ENCODE assay signal across 9 cellular contexts in the genomic region with DNA sequence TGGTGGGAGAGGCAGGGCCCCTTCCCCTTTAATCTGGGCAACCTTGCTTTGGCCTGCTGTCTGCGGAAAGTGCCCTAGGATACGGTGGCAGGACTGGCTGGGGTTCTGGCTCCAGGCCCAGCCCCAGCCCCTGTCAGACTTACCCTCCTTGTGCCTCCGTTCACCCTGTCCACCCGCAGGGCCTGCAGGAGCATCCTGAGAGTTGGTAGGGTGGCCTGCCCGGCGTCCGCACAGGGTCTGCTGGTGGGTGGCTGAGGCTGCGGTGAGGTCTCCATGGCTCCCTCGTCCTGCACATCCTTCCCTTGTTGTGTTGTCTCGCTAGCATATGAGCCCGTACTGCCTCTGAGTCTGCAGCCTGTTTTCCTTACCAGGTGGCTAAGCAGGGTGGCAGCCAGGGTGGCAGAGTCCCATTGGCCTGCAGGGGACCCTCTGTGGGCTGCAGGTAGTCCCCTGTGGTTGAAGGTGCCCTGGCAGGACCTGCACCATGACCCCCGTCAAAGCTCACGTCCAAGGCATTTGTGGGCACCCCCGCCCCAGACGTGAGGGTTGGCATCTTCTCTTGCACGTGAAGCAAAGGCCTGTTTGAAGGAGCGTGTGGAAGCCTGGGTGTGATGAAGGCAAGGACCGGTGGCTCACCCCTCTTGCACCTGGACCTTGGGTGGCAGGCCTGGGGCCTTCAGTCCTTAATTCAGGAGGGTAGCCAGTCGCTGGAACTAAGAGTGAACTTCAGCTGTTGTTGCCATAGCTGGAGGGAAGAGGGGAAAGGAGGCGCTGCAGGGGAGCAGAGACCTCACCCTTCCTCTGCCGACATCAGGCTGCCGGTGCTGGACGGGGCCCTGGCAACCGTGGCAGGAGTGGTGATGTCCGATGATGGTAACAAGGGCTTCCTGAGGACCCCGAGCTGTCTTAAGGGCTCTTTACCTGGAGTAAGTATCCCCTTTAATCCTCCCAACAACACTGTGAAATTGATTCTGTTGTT.
DNase-seq lines count a peak whose midpoint lies in the region; ATAC-seq and TF ChIP-seq lines count a peak whose summit lies in the region.
"Had no signal": no experiment of that assay in that cellular context is flagged by ENCODE, and none has a peak within 500 bp of the region (broad histone marks: within the 10 kb centered on the region; RNA-seq: fewer than 3 reads in every experiment).

No MANE protein-coding gene starts in this region.

- H3K4me1 Mint-ChIP-seq in CD8-positive, alpha-beta memory T cell: peaks cover 76 to 98% (median 86%) of the 10 kb centered on the region in 3 donors
- peaks cover 84% of the 10 kb centered on the region for H3K4me1 Mint-ChIP-seq in dendritic cell treated with granulocyte-macrophage colony-stimulating factor and Interleukin-4, amounts not matched to agents 40 ng/mL and 50 ng/mL, for 4 days (ENCODE audit: low read depth)

- H3K9me3 ChIP-seq in CD8-positive, alpha-beta memory T cell (ENCODE audit: low read length): no peaks in the 10 kb centered on the region
- H3K9me3 ChIP-seq in osteoblast (ENCODE audit: low read depth, low read length): no peaks in the 10 kb centered on the region

- no peak overlapping the region for H2AFZ ChIP-seq in osteoblast (ENCODE audit: low read length)

- H4K20me1 ChIP-seq in osteoblast (ENCODE audit: insufficient read depth, low read length): peaks cover 74% of the 10 kb centered on the region

- H3K27me3 Mint-ChIP-seq in CD8-positive, alpha-beta memory T cell: no peaks in the 10 kb centered on the region
- H3K27me3 Mint-ChIP-seq in dendritic cell treated with granulocyte-macrophage colony-stimulating factor and Interleukin-4, amounts not matched to agents 40 ng/mL and 50 ng/mL, for 4 days: peaks cover 2% of the 10 kb centered on the region

- H3K27ac ChIP-seq in CD8-positive, alpha-beta memory T cell (ENCODE audit: low read depth, low read length): no peak overlapping the region
- H3K27ac ChIP-seq in RWPE1 (peak overlapping the region; percentile 70), osteoblast (ENCODE audit: low read depth, low read length) (peak overlapping the region; percentile 71)

- H3K9me3 Mint-ChIP-seq in CD8-positive, alpha-beta memory T cell: no peaks in the 10 kb centered on the region
- no peaks in the 10 kb centered on the region for H3K9me3 Mint-ChIP-seq in dendritic cell treated with granulocyte-macrophage colony-stimulating factor and Interleukin-4, amounts not matched to agents 40 ng/mL and 50 ng/mL, for 4 days

- peak overlapping the region; percentile 83 to 96 (median 91) for H3K27ac Mint-ChIP-seq in CD8-positive, alpha-beta memory T cell
- peak overlapping the region; percentile 39 for H3K27ac Mint-ChIP-seq in dendritic cell treated with granulocyte-macrophage colony-stimulating factor and Interleukin-4, amounts not matched to agents 40 ng/mL and 50 ng/mL, for 4 days

- no peaks in the 10 kb centered on the region for H3K27me3 ChIP-seq in CD8-positive, alpha-beta memory T cell (ENCODE audit: insufficient read depth, low read length, poor library complexity, severe bottlenecking)
- H3K27me3 ChIP-seq in osteoblast (ENCODE audit: insufficient read depth, low read length): no peaks in the 10 kb centered on the region

- H3K4me3 Mint-ChIP-seq in CD8-positive, alpha-beta memory T cell: peak overlapping the region; percentile 81 to 92 (median 86)
- no peak overlapping the region for H3K4me3 Mint-ChIP-seq in dendritic cell treated with granulocyte-macrophage colony-stimulating factor and Interleukin-4, amounts not matched to agents 40 ng/mL and 50 ng/mL, for 4 days

- TF ChIP-seq CTCF in RWPE1 (conservative IDR thresholded peaks at IDR 0.05; ENCODE audit: low read depth) (no peak), osteoblast (IDR thresholded peaks at IDR 0.05; ENCODE audit: extremely low read depth, low read depth, low read length) (no peak)

- DNase-seq in CD8-positive, alpha-beta memory T cell: peak in 1 of 5 donors; percentile 48
- DNase-seq in RWPE1 (ENCODE audit: low spot score) (no peak), osteoblast (ENCODE audit: insufficient read length, low spot score, missing footprints) (no peak), germinal center (ENCODE audit: low spot score) (no peak)
- DNase-seq: NCI-H2029 treated with DMSO at 0.1 percent for 48 hours had no signal

- POLR2A ChIA-PET in CD8-positive, alpha-beta memory T cell (lab: Charles Lee): interaction anchor here (0.6 to 2.6 kb wide), 4 partner anchors 11 to 31 kb away, joined by 3 to 8 read pairs (median 3); no protein-coding TSS in a partner anchor
- POLR2A ChIA-PET in RWPE1 (lab: Yijun Ruan, JAX; ENCODE audit: low non-redundant PET): no interaction called here

- intact Hi-C loops in dendritic cell treated with granulocyte-macrophage colony-stimulating factor and Interleukin-4, amounts not matched to agents 40 ng/mL and 50 ng/mL, for 4 days (cut with micrococcal nuclease): loop anchor here (5.0 kb wide), 1 partner anchor 38 kb away; no protein-coding TSS in a partner anchor

- peaks cover 96% of the 10 kb centered on the region for H3K79me2 ChIP-seq in osteoblast (ENCODE audit: insufficient read depth, low read length)

- ATAC-seq in GM19467 (IDR thresholded peaks at IDR 0.05; ENCODE audit: unreplicated experiment) (no peak), HG02571 (IDR thresholded peaks at IDR 0.05; ENCODE audit: unreplicated experiment) (no peak), HG03520 (IDR thresholded peaks at IDR 0.05; ENCODE audit: unreplicated experiment) (no peak)

- no peaks in the 10 kb centered on the region for H3K36me3 ChIP-seq in CD8-positive, alpha-beta memory T cell (ENCODE audit: insufficient read depth, low read length)
- peaks cover 13% of the 10 kb centered on the region for H3K36me3 ChIP-seq in osteoblast (ENCODE audit: insufficient read depth, low read length)

- peak overlapping the region; percentile 63 for H3K4me3 ChIP-seq in CD8-positive, alpha-beta memory T cell (ENCODE audit: low read length)
- H3K4me3 ChIP-seq in osteoblast (ENCODE audit: insufficient read depth, low read length): no peak overlapping the region

- peaks cover 0 to 24% (median 0%) of the 10 kb centered on the region in 3 donors for H3K36me3 Mint-ChIP-seq in CD8-positive, alpha-beta memory T cell
- peaks cover 52% of the 10 kb centered on the region for H3K36me3 Mint-ChIP-seq in dendritic cell treated with granulocyte-macrophage colony-stimulating factor and Interleukin-4, amounts not matched to agents 40 ng/mL and 50 ng/mL, for 4 days (ENCODE audit: low read depth)

- H3K4me1 ChIP-seq in CD8-positive, alpha-beta memory T cell (ENCODE audit: insufficient read depth, low read length): peaks cover 99% of the 10 kb centered on the region
- peaks cover 49% of the 10 kb centered on the region for H3K4me1 ChIP-seq in osteoblast (ENCODE audit: insufficient read depth, low read length)

- H3K4me2 ChIP-seq in osteoblast (ENCODE audit: insufficient read depth, low read length): peak overlapping the region; percentile 39

- CTCF ChIA-PET in CD8-positive, alpha-beta memory T cell (lab: Charles Lee): interaction anchor here (0.9 to 2.4 kb wide), 13 partner anchors 9 to 103 kb away, joined by 3 to 13 read pairs (median 4); no protein-coding TSS in a partner anchor
- CTCF ChIA-PET in RWPE1 (lab: Yijun Ruan, JAX): interaction anchor here (0.6 kb wide), 1 partner anchor 1416 kb away, joined by 3 read pairs; no protein-coding TSS in a partner anchor
